12 cellular contexts compared by ENCODE assay signal in genomic region chr3:137803215-137803614, GRCh38. TPM values are rescaled to one million over a fixed set of nuclear protein-coding genes. Genes with fewer than 3 reads are reported as not detected.
"Had no signal": no experiment of that assay in that cellular context is flagged by ENCODE, and none has a peak within 500 bp of the region (broad histone marks: within the 10 kb centered on the region; RNA-seq: fewer than 3 reads in every experiment).

No MANE protein-coding gene starts in this region.

- FAIRE-seq: H1, H54 had no signal

- H3K9ac ChIP-seq: GM23248 had no signal

- H3K36me3 ChIP-seq: HAP-1 had no signal

- H3K27ac ChIP-seq: GM23248 had no signal

- H3K9me3 ChIP-seq: HAP-1 had no signal

- H3K4me1 ChIP-seq: HAP-1 had no signal

- DNase-seq: GM23248, GOT3, H7, H9, HCEC 1CT, HFFc6 had no signal

- H2AFZ ChIP-seq: GM23248, GM23338 had no signal

- H3K4me2 ChIP-seq: GM23338 had no signal

- H3K4me3 ChIP-seq: GM23248, GM23338, HAP-1 had no signal

- ATAC-seq: GM23338, HCT116 had no signal

RNA-seq across cellular contexts. Expression of gene SOX14, which starts 39.1 kb away (rescaled TPM):
- total RNA-seq: GM23248, GM23338, H4, HFFc6 had no signal
- polyA plus RNA-seq: GM23248 had no signal
